Comparison of ENCODE assay signal across 7 cellular contexts in genomic region chr14:24411468-24412454, GRCh38. TPM values are rescaled to one million over a fixed set of nuclear protein-coding genes. Genes with fewer than 3 reads are reported as not detected.
DNase-seq lines count a peak whose midpoint lies in the region; ATAC-seq and TF ChIP-seq lines count a peak whose summit lies in the region.

No MANE protein-coding gene starts in this region.

- WGBS in right cardiac atrium = 71% methylated on average over 15 of the region's 15 CpGs

- no peaks in the 10 kb centered on the region for H3K4me1 Mint-ChIP-seq in activated CD8-positive, alpha-beta T cell treated with anti-CD3 and anti-CD28 coated beads for 36 hours (ENCODE audit: low read depth)
- H3K4me1 Mint-ChIP-seq in stimulated activated naive B cell treated with anti-CD40 and anti-IgM and Interleukin-4, amounts not matched to agents 10 μg/mL and 1 μg/mL and 100 μg/mL, for 72 hours = no peaks in the 10 kb centered on the region

- H3K27ac ChIP-seq in right cardiac atrium (ENCODE audit: low read length) = no peak overlapping the region

- no peaks in the 10 kb centered on the region for H3K27me3 ChIP-seq in right cardiac atrium (ENCODE audit: control insufficient read depth, insufficient read depth)

- no peak overlapping the region for H3K4me3 ChIP-seq in right cardiac atrium (ENCODE audit: low read length)

- POLR2A ChIA-PET in activated CD8-positive, alpha-beta T cell treated with anti-CD3 and anti-CD28 coated beads for 36 hours (lab: Charles Lee) = interaction anchor here (0.8 kb wide), 1 partner anchor 64 kb away, joined by 4 read pairs; no protein-coding TSS in a partner anchor

- H3K36me3 Mint-ChIP-seq in activated CD8-positive, alpha-beta T cell treated with anti-CD3 and anti-CD28 coated beads for 36 hours (ENCODE audit: low read depth) = no peaks in the 10 kb centered on the region
- peaks cover 0 to 2% of the 10 kb centered on the region in 2 donors for H3K36me3 Mint-ChIP-seq in stimulated activated naive B cell treated with anti-CD40 and anti-IgM and Interleukin-4, amounts not matched to agents 10 μg/mL and 1 μg/mL and 100 μg/mL, for 72 hours

- DNase-seq in DMS 273 (lab: John Stamatoyannopoulos, UW; ENCODE audit: unreplicated experiment) (peak; percentile 73), NCI-H1092 (lab: John Stamatoyannopoulos, UW) (peak; percentile 23), right cardiac atrium (peak in 1 of 3 donors; percentile 42)
- DNase-seq in activated CD8-positive, alpha-beta T cell treated with anti-CD3 and anti-CD28 coated beads for 36 hours = peak; percentile 49
- no peak for DNase-seq in stimulated activated naive B cell treated with anti-CD40 and anti-IgM and Interleukin-4, amounts not matched to agents 10 μg/mL and 1 μg/mL and 100 μg/mL, for 72 hours

- CTCF ChIA-PET in activated CD8-positive, alpha-beta T cell treated with anti-CD3 and anti-CD28 coated beads for 36 hours (lab: Charles Lee) = interaction anchor here (1.1 to 7.0 kb wide), 9 partner anchors 13 to 87 kb away, joined by 3 to 33 read pairs (median 7); partner anchors contain the start of genes CBLN3, KHNYN and NYNRIN

- no peaks in the 10 kb centered on the region for H3K27me3 Mint-ChIP-seq in activated CD8-positive, alpha-beta T cell treated with anti-CD3 and anti-CD28 coated beads for 36 hours
- peaks cover 8 to 14% of the 10 kb centered on the region in 2 donors for H3K27me3 Mint-ChIP-seq in stimulated activated naive B cell treated with anti-CD40 and anti-IgM and Interleukin-4, amounts not matched to agents 10 μg/mL and 1 μg/mL and 100 μg/mL, for 72 hours

- no peak overlapping the region for H3K27ac Mint-ChIP-seq in activated CD8-positive, alpha-beta T cell treated with anti-CD3 and anti-CD28 coated beads for 36 hours
- no peak overlapping the region for H3K27ac Mint-ChIP-seq in stimulated activated naive B cell treated with anti-CD40 and anti-IgM and Interleukin-4, amounts not matched to agents 10 μg/mL and 1 μg/mL and 100 μg/mL, for 72 hours

- H3K4me1 ChIP-seq in right cardiac atrium (ENCODE audit: control insufficient read depth, insufficient read depth, low read length) = peaks cover 3% of the 10 kb centered on the region

- TF ChIP-seq CTCF in activated CD8-positive, alpha-beta T cell treated with anti-CD3 and anti-CD28 coated beads for 36 hours (IDR thresholded peaks at IDR 0.05) = peak; percentile 57

- no peak overlapping the region for H3K4me3 Mint-ChIP-seq in activated CD8-positive, alpha-beta T cell treated with anti-CD3 and anti-CD28 coated beads for 36 hours
- no peak overlapping the region for H3K4me3 Mint-ChIP-seq in stimulated activated naive B cell treated with anti-CD40 and anti-IgM and Interleukin-4, amounts not matched to agents 10 μg/mL and 1 μg/mL and 100 μg/mL, for 72 hours

- intact Hi-C loops in activated CD8-positive, alpha-beta T cell treated with anti-CD3 and anti-CD28 coated beads for 36 hours (cut with micrococcal nuclease) = no loop called here
- intact Hi-C loops in right cardiac atrium (cut with DNase I) = loop anchor here in 1 of 4 donors (5.0 kb wide), 1 partner anchor 44 kb away; the partner anchor contains the start of gene NFATC4

- no peaks in the 10 kb centered on the region for H3K9me3 Mint-ChIP-seq in activated CD8-positive, alpha-beta T cell treated with anti-CD3 and anti-CD28 coated beads for 36 hours
- H3K9me3 Mint-ChIP-seq in stimulated activated naive B cell treated with anti-CD40 and anti-IgM and Interleukin-4, amounts not matched to agents 10 μg/mL and 1 μg/mL and 100 μg/mL, for 72 hours = no peaks in the 10 kb centered on the region

- no peaks in the 10 kb centered on the region for H3K9me3 ChIP-seq in right cardiac atrium (ENCODE audit: control insufficient read depth, low read length)

- ATAC-seq in GM18909 (IDR thresholded peaks at IDR 0.05; ENCODE audit: poor library complexity, unreplicated experiment) = peak; percentile 64
- peak; percentile 87 for ATAC-seq in activated CD8-positive, alpha-beta T cell treated with anti-CD3 and anti-CD28 coated beads for 36 hours
- ATAC-seq in right cardiac atrium = peak; percentile 25 to 51
- peak; percentile 77 to 79 for ATAC-seq in stimulated activated naive B cell treated with anti-CD40 and anti-IgM and Interleukin-4, amounts not matched to agents 10 μg/mL and 1 μg/mL and 100 μg/mL, for 72 hours (replicated peaks)
- no peak for ATAC-seq in HG02973 (IDR thresholded peaks at IDR 0.05; ENCODE audit: unreplicated experiment)

RNA-seq across cellular contexts. Expression of gene NYNRIN, which starts 13.0 kb away (rescaled TPM):
- total RNA-seq in activated CD8-positive, alpha-beta T cell treated with anti-CD3 and anti-CD28 coated beads for 36 hours = under 1 TPM; 0.05 to 0.27 TPM
- 10 to 100 TPM in 2 of 4 donors, 1 to 10 TPM in 2; 9.3 to 12.0 (median 10.5) TPM for total RNA-seq in right cardiac atrium
- 5.1 TPM for polyA plus RNA-seq in right cardiac atrium

RNA-seq across cellular contexts. Expression of gene CBLN3, which starts 17.7 kb away (rescaled TPM):
- 1 to 10 TPM; 2.9 TPM for total RNA-seq in activated CD8-positive, alpha-beta T cell treated with anti-CD3 and anti-CD28 coated beads for 36 hours
- total RNA-seq in right cardiac atrium = 1 to 10 TPM; 1.6 to 3.1 (median 2.7) TPM
- polyA plus RNA-seq in right cardiac atrium = 1.3 TPM

RNA-seq across cellular contexts. Expression of gene KHNYN, which starts 18.0 kb away (rescaled TPM):
- total RNA-seq in activated CD8-positive, alpha-beta T cell treated with anti-CD3 and anti-CD28 coated beads for 36 hours = 10 to 100 TPM; 47.5 to 51.7 TPM
- total RNA-seq in right cardiac atrium = 10 to 100 TPM; 23.4 to 27.7 (median 26.0) TPM
- 19.1 TPM for polyA plus RNA-seq in right cardiac atrium

RNA-seq across cellular contexts. Expression of gene SDR39U1, which starts 30.8 kb away (rescaled TPM):
- 10 to 100 TPM; 43.6 to 55.5 TPM for total RNA-seq in activated CD8-positive, alpha-beta T cell treated with anti-CD3 and anti-CD28 coated beads for 36 hours
- total RNA-seq in right cardiac atrium = 100 to 1,000 TPM in 1 of 4 donors, 10 to 100 TPM in 3; 74.6 to 101 (median 94.4) TPM
- 128 TPM for polyA plus RNA-seq in right cardiac atrium

RNA-seq across cellular contexts. Expression of gene NFATC4, which starts 43.8 kb away (rescaled TPM):
- 1 to 10 TPM; 1.3 to 2.0 TPM for total RNA-seq in activated CD8-positive, alpha-beta T cell treated with anti-CD3 and anti-CD28 coated beads for 36 hours
- total RNA-seq in right cardiac atrium = 10 to 100 TPM; 15.7 to 40.0 (median 31.0) TPM
- polyA plus RNA-seq in right cardiac atrium = 25.8 TPM

Comparison
In these comparisons a context has a peak if more than half of its experiments do, and no peak if none do; other contexts are left out.
1. RNA of gene NYNRIN, which starts 13.0 kb away (total RNA-seq): 9.3 to 12.0 TPM in right cardiac atrium; 0.05 to 0.27 TPM in activated CD8-positive, alpha-beta T cell treated with anti-CD3 and anti-CD28 coated beads for 36 hours; every median in the first group is over 4 times any median in the second.